Comparison of ENCODE assay signal across 8 cellular contexts in the genomic region with DNA sequence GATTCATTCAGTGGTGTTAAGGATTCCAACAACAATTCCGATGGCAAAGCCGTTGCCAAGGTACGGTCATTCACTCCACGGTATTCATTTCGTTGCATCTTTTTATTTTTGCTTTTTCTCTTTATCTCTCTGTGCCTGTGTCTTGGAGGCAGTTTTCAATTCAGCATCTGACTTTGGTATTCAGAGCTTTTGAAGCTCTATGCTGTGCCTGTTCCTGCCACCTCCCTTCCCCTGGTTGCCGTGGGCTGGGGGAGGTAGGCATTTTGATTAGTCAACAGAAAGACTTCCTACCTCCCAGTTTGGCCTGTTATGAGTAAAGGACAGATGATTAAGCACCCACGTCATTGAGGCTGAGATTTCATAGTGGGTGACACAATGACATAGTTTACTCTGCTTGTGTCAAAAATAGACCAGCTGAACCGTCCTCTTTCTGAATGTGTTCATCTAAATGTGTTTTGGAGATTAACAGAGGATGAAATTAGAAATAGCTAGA.
DNase-seq lines count a peak whose midpoint lies in the region; ATAC-seq lines count a peak whose summit lies in the region.

No MANE protein-coding gene starts in this region.

- ATAC-seq in GM19025 (IDR thresholded peaks at IDR 0.05; ENCODE audit: low read depth, unreplicated experiment): peak; percentile 34
- peak; percentile 51 for ATAC-seq in HG03432 (IDR thresholded peaks at IDR 0.05; ENCODE audit: unreplicated experiment)

- DNase-seq in A172 (ENCODE audit: low spot score) (peak; percentile 93), SKM-1 treated with dmso at 0.1 percent for 144 hours (lab: John Stamatoyannopoulos, UW; ENCODE audit: unreplicated experiment) (no peak)
- peak; percentile 67 for DNase-seq in activated CD4-positive, CD25-positive, alpha-beta regulatory T cell treated with anti-CD3 and anti-CD28 coated beads, Interleukin-2, amount 50 U/mL, for 72 hours
- peak; percentile 78 for DNase-seq in stimulated activated CD8-positive, alpha-beta memory T cell treated with anti-CD3 and anti-CD28 coated beads, Interleukin-4, amount 100 ng/mL, for 48 hours

- H3K27me3 ChIP-seq in mononuclear cell (ENCODE audit: insufficient read depth, low read length): no peaks in the 10 kb centered on the region

- H3K4me1 ChIP-seq in mononuclear cell (ENCODE audit: insufficient read depth, low read length): peaks cover 75% of the 10 kb centered on the region

- peak overlapping the region; percentile 75 for H3K27ac ChIP-seq in cingulate gyrus (ENCODE audit: low read depth, low read length)

- H3K4me3 ChIP-seq in mononuclear cell (ENCODE audit: low read length): peak overlapping the region; percentile 11

- no peaks in the 10 kb centered on the region for H3K9me3 ChIP-seq in mononuclear cell (ENCODE audit: low read depth, low read length)
